In the genomic region with DNA sequence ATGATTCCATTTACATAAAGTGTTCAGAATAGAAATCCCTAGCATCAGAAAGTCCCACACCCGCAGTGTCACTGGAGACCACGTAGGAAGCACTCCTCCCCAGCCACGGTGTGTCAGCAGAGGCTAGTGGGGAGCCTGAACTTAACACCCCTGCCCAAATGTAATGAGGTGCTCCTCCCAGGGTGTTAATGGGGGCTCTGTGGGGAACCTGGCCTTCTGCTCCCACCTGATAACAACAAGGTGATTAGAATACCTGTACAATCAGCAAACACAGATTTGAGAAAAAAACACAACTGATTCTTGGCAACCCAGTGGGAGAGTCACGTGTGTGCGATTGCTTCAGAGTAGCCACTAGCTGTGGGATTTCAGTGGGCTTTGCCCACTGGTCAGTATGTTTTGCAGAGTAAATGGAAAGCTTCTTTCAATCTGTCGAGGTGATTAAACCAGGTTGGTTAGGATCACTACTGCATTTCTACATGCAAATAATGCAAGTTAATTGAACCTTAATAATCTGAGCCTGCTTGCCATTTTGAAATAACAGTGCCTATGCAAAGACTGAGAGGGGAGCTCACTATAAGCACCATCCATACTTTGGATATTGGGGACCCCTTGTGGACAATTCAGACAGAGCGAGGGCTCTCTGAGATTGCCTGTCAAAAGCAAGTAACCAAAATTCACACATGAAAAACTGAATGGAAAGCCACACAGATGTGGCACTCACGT, we compare ENCODE assay signal across 8 cellular contexts. TPM values are rescaled to one million over a fixed set of nuclear protein-coding genes. Genes with fewer than 3 reads are reported as not detected.
DNase-seq lines count a peak whose midpoint lies in the region; ATAC-seq, FAIRE-seq and TF ChIP-seq lines count a peak whose summit lies in the region.

No MANE protein-coding gene starts in this region.

- 51 to 55% methylated on average over 8 of the region's 8 CpGs for WGBS in sigmoid colon, 2 donors

- peak; percentile 69 to 84 for ATAC-seq in activated naive CD4-positive, alpha-beta T cell treated with anti-CD3 and anti-CD28 coated beads, Interleukin-2, amount 50 U/mL, for 72 hours
- ATAC-seq in left cardiac atrium, result peak; percentile 80 to 90
- ATAC-seq in GM18868 (IDR thresholded peaks at IDR 0.05; ENCODE audit: unreplicated experiment), result no peak
- no peak for ATAC-seq in GM18502 (IDR thresholded peaks at IDR 0.05; ENCODE audit: poor library complexity, unreplicated experiment)

- H3K4me3 ChIP-seq in sigmoid colon, result no peak overlapping the region

- no peaks in the 10 kb centered on the region for H3K9me3 Mint-ChIP-seq in activated naive CD4-positive, alpha-beta T cell treated with anti-CD3 and anti-CD28 coated beads, Interleukin-2, amount 50 U/mL, for 72 hours

- intact Hi-C loops in left cardiac atrium (cut with DNase I), result loop anchor here (1.0 to 5.0 kb wide), 2 partner anchors 93 to 94 kb away; no protein-coding TSS in a partner anchor
- intact Hi-C loops in sigmoid colon (cut with DNase I), result loop anchor here (2.0 kb wide), 1 partner anchor 92 kb away; no protein-coding TSS in a partner anchor

- no peak for TF ChIP-seq EP300 in sigmoid colon (IDR thresholded peaks at IDR 0.05)

- no peak for TF ChIP-seq POLR2A in sigmoid colon (IDR thresholded peaks at IDR 0.05)

- peak in 3 of 4 experiments; percentile 11 to 51 (median 25) for TF ChIP-seq CTCF in sigmoid colon (IDR thresholded peaks at IDR 0.05)

- no peaks in the 10 kb centered on the region for H3K36me3 ChIP-seq in sigmoid colon

- no peaks in the 10 kb centered on the region for H3K27me3 ChIP-seq in sigmoid colon

- H3K9me3 ChIP-seq in sigmoid colon, result no peaks in the 10 kb centered on the region

- no peaks in the 10 kb centered on the region for H3K4me1 ChIP-seq in sigmoid colon

- H3K27ac Mint-ChIP-seq in activated naive CD4-positive, alpha-beta T cell treated with anti-CD3 and anti-CD28 coated beads, Interleukin-2, amount 50 U/mL, for 72 hours, result no peak overlapping the region

- no peak overlapping the region for H3K27ac ChIP-seq in sigmoid colon

- H3K36me3 Mint-ChIP-seq in activated naive CD4-positive, alpha-beta T cell treated with anti-CD3 and anti-CD28 coated beads, Interleukin-2, amount 50 U/mL, for 72 hours, result no peaks in the 10 kb centered on the region

- FAIRE-seq in HTR-8/SVneo (lab: Jason Lieb, UNC), result no peak

- DNase-seq in DMS114 treated with DMSO at 0.1 percent for 48 hours (lab: John Stamatoyannopoulos, UW; ENCODE audit: unreplicated experiment) (peak; percentile 73), HTR-8/SVneo (ENCODE audit: insufficient read length, low spot score) (peak; percentile 80), NOMO-1 treated with dmso at 0.1 percent for 144 hours (lab: John Stamatoyannopoulos, UW; ENCODE audit: unreplicated experiment) (peak; percentile 48), left cardiac atrium (peak; percentile 36), sigmoid colon (no peak)
- peak in 1 of 2 donors; percentile 41 for DNase-seq in activated naive CD4-positive, alpha-beta T cell treated with anti-CD3 and anti-CD28 coated beads, Interleukin-2, amount 50 U/mL, for 72 hours (ENCODE audit: low spot score in 2 of 2)

RNA-seq across cellular contexts. Expression of a gene that starts 20.6 kb away (rescaled TPM):
- 10 to 100 TPM; 58.8 to 59.1 TPM for total RNA-seq in activated naive CD4-positive, alpha-beta T cell treated with anti-CD3 and anti-CD28 coated beads, Interleukin-2, amount 50 U/mL, for 72 hours
- total RNA-seq in left cardiac atrium (100 to 1,000 TPM; 106 to 125 TPM), sigmoid colon (100 to 1,000 TPM; 128 to 226 (median 159) TPM)
- 10 to 100 TPM; 58.5 to 99.7 (median 73.9) TPM for polyA plus RNA-seq in sigmoid colon

RNA-seq across cellular contexts. Expression of a gene that starts 20.8 kb away (rescaled TPM):
- 10 to 100 TPM; 40.7 to 42.0 TPM for total RNA-seq in activated naive CD4-positive, alpha-beta T cell treated with anti-CD3 and anti-CD28 coated beads, Interleukin-2, amount 50 U/mL, for 72 hours
- total RNA-seq in left cardiac atrium (10 to 100 TPM; 20.0 to 21.4 TPM), sigmoid colon (10 to 100 TPM in 3 of 4 donors, 1 to 10 TPM in 1; 7.2 to 15.5 (median 12.9) TPM)
- 10 to 100 TPM in 1 of 3 donors, 1 to 10 TPM in 2; 2.4 to 26.7 (median 3.5) TPM for polyA plus RNA-seq in sigmoid colon

RNA-seq across cellular contexts. Expression of a gene that starts 25.9 kb away (rescaled TPM):
- total RNA-seq in activated naive CD4-positive, alpha-beta T cell treated with anti-CD3 and anti-CD28 coated beads, Interleukin-2, amount 50 U/mL, for 72 hours, result 10 to 100 TPM; 85.2 to 86.3 TPM
- total RNA-seq in left cardiac atrium (10 to 100 TPM; 12.7 to 15.2 TPM), sigmoid colon (10 to 100 TPM in 3 of 4 donors, 1 to 10 TPM in 1; 9.1 to 25.2 (median 17.1) TPM)
- 10 to 100 TPM in 1 of 3 donors, 1 to 10 TPM in 2; 1.8 to 27.4 (median 3.0) TPM for polyA plus RNA-seq in sigmoid colon

RNA-seq across cellular contexts. Expression of a gene that starts 42.5 kb away (rescaled TPM):
- total RNA-seq in activated naive CD4-positive, alpha-beta T cell treated with anti-CD3 and anti-CD28 coated beads, Interleukin-2, amount 50 U/mL, for 72 hours, result under 1 TPM in 1 of 2 donors, not detected in 1; 0.07 TPM
- under 1 TPM in 1 of 2 donors, not detected in 1; 0.24 TPM for total RNA-seq in left cardiac atrium
- not detected for total RNA-seq in sigmoid colon
- polyA plus RNA-seq in sigmoid colon, result under 1 TPM in 1 of 3 donors, not detected in 2; 0.03 TPM

RNA-seq across cellular contexts. Expression of a gene that starts 52.1 kb away (rescaled TPM):
- total RNA-seq in activated naive CD4-positive, alpha-beta T cell treated with anti-CD3 and anti-CD28 coated beads, Interleukin-2, amount 50 U/mL, for 72 hours, result not detected
- not detected for total RNA-seq in left cardiac atrium
- not detected for total RNA-seq in sigmoid colon
- polyA plus RNA-seq in sigmoid colon, result not detected

Comparison
In these comparisons a context has a peak if more than half of its experiments do, and no peak if none do; other contexts are left out.
1. ATAC-seq: peak in activated naive CD4-positive, alpha-beta T cell treated with anti-CD3 and anti-CD28 coated beads, Interleukin-2, amount 50 U/mL, for 72 hours (2 of 2) and left cardiac atrium (2 of 2); none in GM18868 (single experiment) and GM18502 (single experiment).